ENCODE assay signal across 10 cellular contexts in genomic region chr7:129665013-129665401, GRCh38. TPM values are rescaled to one million over a fixed set of nuclear protein-coding genes. Genes with fewer than 3 reads are reported as not detected.
DNase-seq lines count a peak whose midpoint lies in the region; ATAC-seq and TF ChIP-seq lines count a peak whose summit lies in the region.
"Had no signal": no experiment of that assay in that cellular context is flagged by ENCODE, and none has a peak within 500 bp of the region (broad histone marks: within the 10 kb centered on the region; RNA-seq: fewer than 3 reads in every experiment).

No MANE protein-coding gene starts in this region.

- DNase-seq in ELF-1 (ENCODE audit: low read depth, low spot score) (peak; percentile 89), NCI-H226 (peak; percentile 97), chondrocyte (ENCODE audit: low spot score) (no peak), non-pigmented ciliary epithelial cell (ENCODE audit: low read depth) (peak; percentile 85), NAMALWA (ENCODE audit: low spot score) (no peak), WERI-Rb-1 (no peak)
- DNase-seq in activated T-helper 2 cell treated with anti-CD3 and anti-CD28 coated beads, Interferon-gamma antibody, Interleukin-2, Interleukin-4, amounts not matched to agents 10 μg/mL and 5 μg/mL and 100 μg/mL, durations not matched to agents 14 hours and 24 hours and 36 hours (ENCODE audit: low spot score) = no peak
- DNase-seq: NCI-H510A had no signal

- H3K9me3 ChIP-seq in WERI-Rb-1 (ENCODE audit: severe bottlenecking) = peaks cover 6% of the 10 kb centered on the region

- H3K4me1 Mint-ChIP-seq in chondrocyte (ENCODE audit: low read depth) = peaks cover 12% of the 10 kb centered on the region
- peaks cover 6% of the 10 kb centered on the region for H3K4me1 Mint-ChIP-seq in activated T-helper 2 cell treated with anti-CD3 and anti-CD28 coated beads, Interferon-gamma antibody, Interleukin-2, Interleukin-4, amounts not matched to agents 10 μg/mL and 5 μg/mL and 100 μg/mL, durations not matched to agents 14 hours and 24 hours and 36 hours (ENCODE audit: low read depth)

- H3K27me3 ChIP-seq in WERI-Rb-1 (ENCODE audit: insufficient read depth, low read depth, severe bottlenecking) = no peaks in the 10 kb centered on the region
- H3K27me3 ChIP-seq: gastroesophageal sphincter had no signal

- H3K27ac ChIP-seq in WERI-Rb-1 = no peak overlapping the region
- H3K27ac ChIP-seq: gastroesophageal sphincter had no signal

- peaks cover 21% of the 10 kb centered on the region for H3K36me3 ChIP-seq in WERI-Rb-1

- TF ChIP-seq CTCF in chondrocyte (IDR thresholded peaks at IDR 0.05) (no peak), WERI-Rb-1 (IDR thresholded peaks at IDR 0.05; ENCODE audit: low read depth, low read length) (no peak)

- H3K27me3 Mint-ChIP-seq in chondrocyte (ENCODE audit: low read depth) = no peaks in the 10 kb centered on the region
- no peaks in the 10 kb centered on the region for H3K27me3 Mint-ChIP-seq in activated T-helper 2 cell treated with anti-CD3 and anti-CD28 coated beads, Interferon-gamma antibody, Interleukin-2, Interleukin-4, amounts not matched to agents 10 μg/mL and 5 μg/mL and 100 μg/mL, durations not matched to agents 14 hours and 24 hours and 36 hours (ENCODE audit: low read depth)

- ATAC-seq in HG03571 (IDR thresholded peaks at IDR 0.05; ENCODE audit: unreplicated experiment) = no peak
- ATAC-seq: gastroesophageal sphincter had no signal

- peaks cover 16% of the 10 kb centered on the region for H3K36me3 Mint-ChIP-seq in chondrocyte (ENCODE audit: low read depth)
- H3K36me3 Mint-ChIP-seq in activated T-helper 2 cell treated with anti-CD3 and anti-CD28 coated beads, Interferon-gamma antibody, Interleukin-2, Interleukin-4, amounts not matched to agents 10 μg/mL and 5 μg/mL and 100 μg/mL, durations not matched to agents 14 hours and 24 hours and 36 hours (ENCODE audit: low read depth) = peaks cover 42% of the 10 kb centered on the region

- H3K4me3 ChIP-seq in WERI-Rb-1 (ENCODE audit: low read depth, low read length) = no peak overlapping the region
- H3K4me3 ChIP-seq: gastroesophageal sphincter had no signal

- H3K4me3 Mint-ChIP-seq in chondrocyte (ENCODE audit: unreplicated experiment) = no peak overlapping the region
- H3K4me3 Mint-ChIP-seq in activated T-helper 2 cell treated with anti-CD3 and anti-CD28 coated beads, Interferon-gamma antibody, Interleukin-2, Interleukin-4, amounts not matched to agents 10 μg/mL and 5 μg/mL and 100 μg/mL, durations not matched to agents 14 hours and 24 hours and 36 hours (ENCODE audit: low read depth) = no peak overlapping the region

- peak overlapping the region; percentile 74 for H3K27ac Mint-ChIP-seq in chondrocyte (ENCODE audit: unreplicated experiment)
- H3K27ac Mint-ChIP-seq in activated T-helper 2 cell treated with anti-CD3 and anti-CD28 coated beads, Interferon-gamma antibody, Interleukin-2, Interleukin-4, amounts not matched to agents 10 μg/mL and 5 μg/mL and 100 μg/mL, durations not matched to agents 14 hours and 24 hours and 36 hours = no peak overlapping the region

- intact Hi-C loops in activated T-helper 2 cell treated with anti-CD3 and anti-CD28 coated beads, Interferon-gamma antibody, Interleukin-2, Interleukin-4, amounts not matched to agents 10 μg/mL and 5 μg/mL and 100 μg/mL, durations not matched to agents 14 hours and 24 hours and 36 hours (cut with micrococcal nuclease) = no loop called here

- peaks cover 11% of the 10 kb centered on the region for H3K9me3 Mint-ChIP-seq in chondrocyte (ENCODE audit: low read depth)
- peaks cover 20% of the 10 kb centered on the region for H3K9me3 Mint-ChIP-seq in activated T-helper 2 cell treated with anti-CD3 and anti-CD28 coated beads, Interferon-gamma antibody, Interleukin-2, Interleukin-4, amounts not matched to agents 10 μg/mL and 5 μg/mL and 100 μg/mL, durations not matched to agents 14 hours and 24 hours and 36 hours

RNA-seq across cellular contexts. Expression of gene NRF1, which starts 53.5 kb away (rescaled TPM):
- total RNA-seq in chondrocyte = 10.3 to 13.3 TPM (median 12.3 TPM) in 3 replicates
- total RNA-seq in activated T-helper 2 cell treated with anti-CD3 and anti-CD28 coated beads, Interferon-gamma antibody, Interleukin-2, Interleukin-4, amounts not matched to agents 10 μg/mL and 5 μg/mL and 100 μg/mL, durations not matched to agents 14 hours and 24 hours and 36 hours = 22.8 and 25.4 TPM in 2 replicates

Comparison
In these comparisons a context has a peak if more than half of its experiments do, and no peak if none do; other contexts are left out.
1. DNase-seq: peak in ELF-1 (single experiment), NCI-H226 (single experiment) and non-pigmented ciliary epithelial cell (single experiment); none in chondrocyte (single experiment), NAMALWA (single experiment), WERI-Rb-1 (single experiment) and activated T-helper 2 cell treated with anti-CD3 and anti-CD28 coated beads, Interferon-gamma antibody, Interleukin-2, Interleukin-4, amounts not matched to agents 10 μg/mL and 5 μg/mL and 100 μg/mL, durations not matched to agents 14 hours and 24 hours and 36 hours (single experiment).